28 cellular contexts compared by ENCODE assay signal in genomic region chr1:222242492-222242891, GRCh38.
"Had no signal": no experiment of that assay in that cellular context is flagged by ENCODE, and none has a peak within 500 bp of the region (broad histone marks: within the 10 kb centered on the region; RNA-seq: fewer than 3 reads in every experiment).

No MANE protein-coding gene starts in this region.

- H3K27me3 ChIP-seq: brain microvascular endothelial cell, esophagus muscularis mucosa, foreskin keratinocyte, gastrocnemius medialis, heart left ventricle had no signal

- ATAC-seq: activated CD4-positive, alpha-beta T cell treated with anti-CD3 and anti-CD28 coated beads for 36 hours; activated CD8-positive, alpha-beta memory T cell treated with anti-CD3 and anti-CD28 coated beads, Interleukin-2, amount 10 ng/mL, durations not matched to agents 7 days and 5 days; activated CD8-positive, alpha-beta T cell treated with anti-CD3 and anti-CD28 coated beads, Interleukin-2, amount 10 ng/mL, durations not matched to agents 7 days and 5 days; activated T-cell treated with anti-CD3 and anti-CD28 coated beads, Interleukin-2, amount 50 U/mL, for 72 hours; effector memory CD8-positive, alpha-beta T cell; foreskin keratinocyte; gastrocnemius medialis; heart left ventricle had no signal

- H3K4me3 ChIP-seq: coronary artery, dorsolateral prefrontal cortex, esophagus muscularis mucosa, gastrocnemius medialis, heart left ventricle had no signal

- H3K27ac ChIP-seq: brain microvascular endothelial cell, coronary artery, dorsolateral prefrontal cortex, esophagus muscularis mucosa, foreskin keratinocyte, gastrocnemius medialis, heart left ventricle, WERI-Rb-1 had no signal

- H3K4me1 ChIP-seq: esophagus muscularis mucosa, gastrocnemius medialis, heart left ventricle had no signal

- H3K36me3 ChIP-seq: brain microvascular endothelial cell, esophagus muscularis mucosa, gastrocnemius medialis, heart left ventricle, WERI-Rb-1 had no signal

- H3K9me3 ChIP-seq: esophagus muscularis mucosa, gastrocnemius medialis, heart left ventricle had no signal

- DNase-seq: activated CD4-positive, alpha-beta memory T cell treated with anti-CD3 and anti-CD28 coated beads for 36 hours; activated CD4-positive, alpha-beta T cell treated with anti-CD3 and anti-CD28 coated beads for 36 hours; activated CD4-positive, alpha-beta T cell treated with anti-CD3 and anti-CD28 coated beads, Interleukin-2, amount 10 ng/mL, durations not matched to agents 24 days and 14 days; activated CD4-positive, CD25-positive, alpha-beta regulatory T cell; activated CD4-positive, CD25-positive, alpha-beta regulatory T cell treated with anti-CD3 and anti-CD28 coated beads, Interleukin-2, amount 50 U/mL, for 72 hours; activated CD8-positive, alpha-beta memory T cell treated with anti-CD3 and anti-CD28 coated beads, Interleukin-2, amount 10 ng/mL, durations not matched to agents 7 days and 5 days; activated CD8-positive, alpha-beta memory T cell treated with anti-CD3 and anti-CD28 coated beads, Interleukin-2, amount 50 U/mL, for 4 hours; activated CD8-positive, alpha-beta T cell treated with anti-CD3 and anti-CD28 coated beads, Interleukin-2, amount 10 ng/mL, durations not matched to agents 7 days and 5 days; activated gamma-delta T cell; activated naive CD4-positive, alpha-beta T cell; activated naive CD4-positive, alpha-beta T cell treated with anti-CD3 and anti-CD28 coated beads, Interleukin-2, amount 10 ng/mL, durations not matched to agents 7 days and 5 days; activated T-cell treated with anti-CD3 and anti-CD28 coated beads for 4 hours; activated T-cell treated with anti-CD3 and anti-CD28 coated beads, Interleukin-2, amount 50 U/mL, for 24 hours; activated T-cell treated with anti-CD3 and anti-CD28 coated beads, Interleukin-2, amount 50 U/mL, for 72 hours; amniotic stem cell; anterior cingulate cortex; brain microvascular endothelial cell; dorsolateral prefrontal cortex; effector memory CD8-positive, alpha-beta T cell; erythroblast; foreskin keratinocyte; gastrocnemius medialis; glutamatergic neuron; heart left ventricle; T-helper 9 cell; WERI-Rb-1 had no signal
